23 cellular contexts compared by ENCODE assay signal in the genomic region with DNA sequence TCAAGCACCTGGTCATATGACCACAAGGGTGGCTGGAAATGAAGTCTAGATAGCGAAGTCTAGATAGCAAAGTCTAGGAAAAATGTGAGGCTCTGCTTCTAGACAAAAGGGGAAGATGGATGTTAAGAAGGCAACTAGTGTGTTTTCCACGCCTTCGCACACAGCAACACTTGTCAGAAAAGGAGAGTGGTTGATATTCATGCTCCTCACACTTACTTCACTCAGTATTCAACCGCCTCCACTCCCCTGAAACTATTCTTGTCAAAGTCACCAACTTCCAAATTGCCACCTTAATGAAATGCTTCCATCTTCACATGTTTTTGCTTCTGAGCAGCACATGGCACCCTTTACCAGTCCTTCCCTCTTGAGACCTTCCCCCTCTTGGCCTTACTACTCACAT. TPM values are rescaled to one million over a fixed set of nuclear protein-coding genes. Genes with fewer than 3 reads are reported as not detected.
"Had no signal": no experiment of that assay in that cellular context is flagged by ENCODE, and none has a peak within 500 bp of the region (broad histone marks: within the 10 kb centered on the region; RNA-seq: fewer than 3 reads in every experiment).

No MANE protein-coding gene starts in this region.

- H3K36me3 ChIP-seq: colonic mucosa, esophagus squamous epithelium, gastrocnemius medialis, heart right ventricle, left lung, lower lobe of right lung had no signal

- H3K9me3 ChIP-seq: colonic mucosa, esophagus squamous epithelium, gastrocnemius medialis, lower lobe of right lung had no signal

- FAIRE-seq: endometrium, islet of Langerhans, keratinocyte had no signal

- H3K4me3 ChIP-seq: colonic mucosa, esophagus squamous epithelium, gastrocnemius medialis, heart right ventricle, left lung, lower lobe of right lung had no signal

- DNase-seq: colonic mucosa; cortex of kidney; effector CD8-positive, alpha-beta T cell; effector memory CD8-positive, alpha-beta T cell; endodermal cell; erythroblast; esophagus squamous epithelium; foreskin fibroblast; foreskin melanocyte; gastrocnemius medialis; glutamatergic neuron; heart right ventricle; immature natural killer cell; left cardiac atrium; left lung; left ventricle myocardium superior; lower lobe of right lung; mesenchymal stem cell had no signal

- H3K27me3 ChIP-seq: colonic mucosa, esophagus squamous epithelium, gastrocnemius medialis, left lung had no signal

- H3K27ac ChIP-seq: colonic mucosa, epithelial cell of prostate, esophagus squamous epithelium, gastrocnemius medialis, heart right ventricle, left lung, lower lobe of right lung had no signal

- ATAC-seq: effector memory CD8-positive, alpha-beta T cell; esophagus mucosa; gastrocnemius medialis; heart right ventricle; left cardiac atrium; left lung; left ventricle myocardium superior; lower lobe of right lung had no signal

- H3K4me1 ChIP-seq: colonic mucosa, esophagus squamous epithelium, gastrocnemius medialis, left lung, lower lobe of right lung had no signal

RNA-seq across cellular contexts. Expression of gene DCLK2, which starts 27.7 kb away (rescaled TPM):
- polyA plus RNA-seq: immature natural killer cell had no signal
